15 cellular contexts compared by ENCODE assay signal in the genomic region with DNA sequence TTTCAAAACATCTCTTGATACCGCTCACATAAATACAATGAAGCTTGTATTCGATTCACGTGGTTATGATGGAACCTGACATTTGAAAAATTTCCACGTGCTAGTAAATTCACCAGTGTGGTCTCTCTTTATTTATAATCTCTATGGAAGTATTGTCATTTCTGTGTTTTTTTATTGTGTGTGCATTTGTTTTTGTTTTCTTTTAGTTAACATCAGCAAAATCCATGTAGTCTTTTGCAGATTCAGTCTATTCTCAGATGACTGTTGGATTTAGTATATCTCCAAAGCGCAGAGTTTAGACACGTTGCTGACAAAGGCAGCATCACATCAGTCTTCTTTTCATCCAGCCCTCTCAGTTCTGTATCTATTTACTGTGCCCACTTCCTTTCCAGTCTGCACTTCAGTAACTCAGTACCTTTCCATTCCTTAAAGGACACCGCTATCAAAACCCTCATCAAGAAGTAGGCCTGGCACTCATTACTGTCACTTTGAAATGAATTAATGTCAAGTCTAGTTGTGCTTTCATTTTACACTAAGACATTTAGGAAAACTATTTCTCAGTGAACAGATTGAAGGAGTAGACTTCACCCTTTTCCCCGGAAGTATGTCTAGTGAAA.
"Had no signal": no experiment of that assay in that cellular context is flagged by ENCODE, and none has a peak within 500 bp of the region (broad histone marks: within the 10 kb centered on the region; RNA-seq: fewer than 3 reads in every experiment).

No MANE protein-coding gene starts in this region.

- ATAC-seq: activated T-helper 17 cell treated with anti-CD3 and anti-CD28 coated beads, Interleukin-2, amount 50 U/mL, for 72 hours; lower lobe of right lung; naive thymus-derived CD8-positive, alpha-beta T cell; stimulated activated naive CD8-positive, alpha-beta T cell treated with anti-CD3 and anti-CD28 coated beads, Interleukin-15, amount 100 ng/mL, for 72 hours had no signal

- H3K4me1 ChIP-seq: lower lobe of right lung had no signal

- H3K36me3 Mint-ChIP-seq: naive thymus-derived CD8-positive, alpha-beta T cell had no signal

- H3K27ac Mint-ChIP-seq: activated B cell treated with CpG ODN at 0.5 μM for 24 hours; activated naive CD4-positive, alpha-beta T cell treated with anti-CD3 and anti-CD28 coated beads for 36 hours; activated T-helper 17 cell treated with anti-CD3 and anti-CD28 coated beads, Interleukin-2, amount 50 U/mL, for 72 hours; naive thymus-derived CD8-positive, alpha-beta T cell; stimulated activated naive CD8-positive, alpha-beta T cell treated with anti-CD3 and anti-CD28 coated beads, Interleukin-15, amount 100 ng/mL, for 72 hours; T-helper 1 cell treated with Interleukin-12 subunit alpha and Interleukin-12 subunit beta and Interleukin-4 antibody, amounts not matched to agents 30 μg/mL and 1 μg/mL, for 36 hours had no signal

- H3K4me1 Mint-ChIP-seq: activated T-helper 17 cell treated with anti-CD3 and anti-CD28 coated beads, Interleukin-2, amount 50 U/mL, for 72 hours; naive thymus-derived CD8-positive, alpha-beta T cell; stimulated activated naive CD8-positive, alpha-beta T cell treated with anti-CD3 and anti-CD28 coated beads, Interleukin-15, amount 100 ng/mL, for 72 hours had no signal

- DNase-seq: activated B cell treated with CpG ODN at 0.5 μM for 24 hours; activated CD4-positive, alpha-beta T cell treated with anti-CD3 and anti-CD28 coated beads, Interleukin-2, amount 50 U/mL, for 1 hour; activated naive CD4-positive, alpha-beta T cell treated with anti-CD3 and anti-CD28 coated beads for 36 hours; activated T-cell treated with anti-CD3 and anti-CD28 coated beads for 4 hours; central memory CD4-positive, alpha-beta T cell; cortex of kidney; effector memory CD4-positive, alpha-beta T cell; hippocampal formation; lower lobe of right lung; naive thymus-derived CD8-positive, alpha-beta T cell; stimulated activated CD4-positive, alpha-beta T cell treated with anti-CD3 and anti-CD28 coated beads, Interleukin-4, amount 100 ng/mL, for 24 hours; stimulated activated naive CD8-positive, alpha-beta T cell treated with anti-CD3 and anti-CD28 coated beads, Interleukin-15, amount 100 ng/mL, for 72 hours had no signal

- H3K27me3 Mint-ChIP-seq: activated B cell treated with CpG ODN at 0.5 μM for 24 hours; stimulated activated naive CD8-positive, alpha-beta T cell treated with anti-CD3 and anti-CD28 coated beads, Interleukin-15, amount 100 ng/mL, for 72 hours had no signal

- H3K4me3 Mint-ChIP-seq: activated B cell treated with CpG ODN at 0.5 μM for 24 hours; activated naive CD4-positive, alpha-beta T cell treated with anti-CD3 and anti-CD28 coated beads for 36 hours; activated T-helper 17 cell treated with anti-CD3 and anti-CD28 coated beads, Interleukin-2, amount 50 U/mL, for 72 hours; naive thymus-derived CD8-positive, alpha-beta T cell; stimulated activated naive CD8-positive, alpha-beta T cell treated with anti-CD3 and anti-CD28 coated beads, Interleukin-15, amount 100 ng/mL, for 72 hours; T-helper 1 cell treated with Interleukin-12 subunit alpha and Interleukin-12 subunit beta and Interleukin-4 antibody, amounts not matched to agents 30 μg/mL and 1 μg/mL, for 36 hours had no signal

- H3K27ac ChIP-seq: lower lobe of right lung, thoracic aorta had no signal

- H3K9me3 Mint-ChIP-seq: activated B cell treated with CpG ODN at 0.5 μM for 24 hours; activated naive CD4-positive, alpha-beta T cell treated with anti-CD3 and anti-CD28 coated beads for 36 hours; activated T-helper 17 cell treated with anti-CD3 and anti-CD28 coated beads, Interleukin-2, amount 50 U/mL, for 72 hours; naive thymus-derived CD8-positive, alpha-beta T cell; stimulated activated naive CD8-positive, alpha-beta T cell treated with anti-CD3 and anti-CD28 coated beads, Interleukin-15, amount 100 ng/mL, for 72 hours; T-helper 1 cell treated with Interleukin-12 subunit alpha and Interleukin-12 subunit beta and Interleukin-4 antibody, amounts not matched to agents 30 μg/mL and 1 μg/mL, for 36 hours had no signal

- H3K4me3 ChIP-seq: lower lobe of right lung, thoracic aorta had no signal

- H3K9me3 ChIP-seq: lower lobe of right lung, thoracic aorta had no signal

- H3K36me3 ChIP-seq: lower lobe of right lung, thoracic aorta had no signal
